In the genomic region with DNA sequence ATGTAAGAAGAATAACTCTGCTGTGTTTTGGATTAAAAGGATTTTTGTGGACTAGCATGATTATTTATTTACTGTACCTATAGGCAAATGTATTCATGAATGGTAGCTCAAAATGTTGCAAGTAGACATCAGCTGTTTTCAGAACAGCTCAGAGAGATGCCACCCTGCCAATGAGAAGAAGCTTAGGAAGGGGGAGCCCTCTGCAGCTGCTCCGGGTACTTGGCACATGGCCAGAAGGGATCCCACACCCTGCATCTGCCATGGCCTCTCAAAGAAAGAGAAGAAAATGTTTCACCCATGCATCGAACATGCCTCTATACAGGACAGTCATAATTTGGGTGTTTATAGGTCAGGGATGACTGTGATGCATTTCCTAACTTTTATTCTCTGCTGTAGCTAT, we compare ENCODE assay signal across 16 cellular contexts. TPM values are rescaled to one million over a fixed set of nuclear protein-coding genes. Genes with fewer than 3 reads are reported as not detected.
DNase-seq lines count a peak whose midpoint lies in the region; ATAC-seq and TF ChIP-seq lines count a peak whose summit lies in the region.
"Had no signal": no experiment of that assay in that cellular context is flagged by ENCODE, and none has a peak within 500 bp of the region (broad histone marks: within the 10 kb centered on the region; RNA-seq: fewer than 3 reads in every experiment).

No MANE protein-coding gene starts in this region.

- H3K9ac ChIP-seq in fibroblast of lung (ENCODE audit: insufficient read depth, low read length), result no peak overlapping the region

- H2AFZ ChIP-seq in fibroblast of lung (ENCODE audit: low read length), result peak overlapping the region; percentile 10

- no peak overlapping the region for H3K27ac ChIP-seq in fibroblast of lung (ENCODE audit: insufficient read depth, low read length)
- H3K27ac ChIP-seq: left lung, SJSA1 had no signal

- H3K79me2 ChIP-seq in fibroblast of lung (ENCODE audit: control insufficient read depth, insufficient read depth, low read length), result no peaks in the 10 kb centered on the region

- H3K27me3 Mint-ChIP-seq in WTC11 (ENCODE audit: low read depth), result peaks cover 3% of the 10 kb centered on the region

- TF ChIP-seq CTCF in fibroblast of lung (conservative IDR thresholded peaks at IDR 0.05 in 1 of 2, IDR thresholded peaks at IDR 0.05 in 1 of 2; ENCODE audit: low read depth in 1 of 2, low read length in 2 of 2) (no peak), WTC11 (IDR thresholded peaks at IDR 0.05) (no peak)

- H4K20me1 ChIP-seq in fibroblast of lung (ENCODE audit: control insufficient read depth, extremely low read depth, insufficient read depth, low read length), result no peaks in the 10 kb centered on the region

- no peak overlapping the region for H3K4me2 ChIP-seq in fibroblast of lung (ENCODE audit: extremely low read depth, insufficient read depth, low read length)

- peaks cover 25% of the 10 kb centered on the region for H3K9me3 Mint-ChIP-seq in WTC11

- H3K36me3 ChIP-seq in fibroblast of lung (ENCODE audit: control insufficient read depth, insufficient read depth, low read length), result no peaks in the 10 kb centered on the region
- H3K36me3 ChIP-seq: left lung, MG63, SJSA1 had no signal

- intact Hi-C loops in left ventricle myocardium superior (cut with micrococcal nuclease), result no loop called here

- POLR2A ChIA-PET in WTC11 (lab: Charles Lee), result interaction anchor here (0.6 kb wide), 1 partner anchor 191 kb away, joined by 5 read pairs; no protein-coding TSS in a partner anchor

- peaks cover 4% of the 10 kb centered on the region for H3K4me1 ChIP-seq in fibroblast of lung (ENCODE audit: control insufficient read depth, extremely low read depth, insufficient read depth, low read length)

- CTCF ChIA-PET in WTC11 (lab: Charles Lee), result interaction anchor here (1.0 kb wide), 1 partner anchor 30 kb away, joined by 4 read pairs; a partner anchor contains a TSS

- H3K4me3 ChIP-seq in fibroblast of lung (replicated peaks in 1 of 4; ENCODE audit: control extremely low read depth in 1 of 4, insufficient read depth in 1 of 4, low read depth in 3 of 4, low read length in 4 of 4), result no peak overlapping the region
- H3K4me3 ChIP-seq: left lung, MG63, SJSA1 had no signal

- H3K27me3 ChIP-seq in fibroblast of lung (ENCODE audit: control insufficient read depth, insufficient read depth, low read length), result no peaks in the 10 kb centered on the region
- H3K27me3 ChIP-seq: left lung, MG63, SJSA1 had no signal

- DNase-seq in NCI-H1105 treated with DMSO at 0.1 percent for 48 hours (lab: John Stamatoyannopoulos, UW) (peak; percentile 16), NCI-H1105 (lab: John Stamatoyannopoulos, UW) (no peak), NCI-H2171 treated with DMSO at 0.1 percent for 48 hours (lab: John Stamatoyannopoulos, UW) (peak; percentile 85), fibroblast of lung (ENCODE audit: low read depth in 2 of 2) (no peak), pons (ENCODE audit: low spot score) (peak; percentile 68), left ventricle myocardium superior (no peak), WTC11 (ENCODE audit: low spot score) (no peak)
- no peak for DNase-seq in stimulated activated CD4-positive, alpha-beta T cell treated with anti-CD3 and anti-CD28 coated beads, Interleukin-4, amount 100 ng/mL, for 24 hours
- DNase-seq: activated CD8-positive, alpha-beta memory T cell treated with anti-CD3 and anti-CD28 coated beads, Interleukin-2, amount 50 U/mL, for 4 hours; activated naive CD4-positive, alpha-beta T cell treated with Interleukin-2 at 50 U/mL for 16 hours; DMS79; left lung; MG63; NCI-H2081 treated with DMSO at 0.1 percent for 48 hours; OCI-M1 had no signal

- no peak overlapping the region for H3K4me3 Mint-ChIP-seq in WTC11

- no peaks in the 10 kb centered on the region for H3K36me3 Mint-ChIP-seq in WTC11

- H3K9me3 ChIP-seq in fibroblast of lung (ENCODE audit: control insufficient read depth, insufficient read depth, low read depth, low read length), result no peaks in the 10 kb centered on the region
- H3K9me3 ChIP-seq: left lung, MG63, SJSA1 had no signal

- no peak overlapping the region for H3K27ac Mint-ChIP-seq in WTC11

- no peak for ATAC-seq in left ventricle myocardium superior
- ATAC-seq in WTC11, result no peak
- ATAC-seq: left lung had no signal

- peaks cover 23% of the 10 kb centered on the region for H3K4me1 Mint-ChIP-seq in WTC11

TF ChIP-seq in WTC11, 78 proteins besides CTCF, POLR2A, EP300 and RAD21:
- TF ChIP-seq, protein P1, sequence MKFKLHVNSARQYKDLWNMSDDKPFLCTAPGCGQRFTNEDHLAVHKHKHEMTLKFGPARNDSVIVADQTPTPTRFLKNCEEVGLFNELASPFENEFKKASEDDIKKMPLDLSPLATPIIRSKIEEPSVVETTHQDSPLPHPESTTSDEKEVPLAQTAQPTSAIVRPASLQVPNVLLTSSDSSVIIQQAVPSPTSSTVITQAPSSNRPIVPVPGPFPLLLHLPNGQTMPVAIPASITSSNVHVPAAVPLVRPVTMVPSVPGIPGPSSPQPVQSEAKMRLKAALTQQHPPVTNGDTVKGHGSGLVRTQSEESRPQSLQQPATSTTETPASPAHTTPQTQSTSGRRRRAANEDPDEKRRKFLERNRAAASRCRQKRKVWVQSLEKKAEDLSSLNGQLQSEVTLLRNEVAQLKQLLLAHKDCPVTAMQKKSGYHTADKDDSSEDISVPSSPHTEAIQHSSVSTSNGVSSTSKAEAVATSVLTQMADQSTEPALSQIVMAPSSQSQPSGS (CRISPR knock-in tag; IDR thresholded peaks at IDR 0.05; ENCODE audit: borderline replicate concordance, low read depth), result no peak

RNA-seq across cellular contexts. Expression of a gene that starts 30.5 kb away (rescaled TPM):
- 54.7 and 61.1 TPM in 2 replicates for total RNA-seq in fibroblast of lung
- polyA plus RNA-seq in fibroblast of lung, result 42.0 and 48.9 TPM in 2 replicates
- 32.3 and 39.9 TPM in 2 replicates for polyA plus RNA-seq in fibroblast of lung (2012)
- 25.1 and 35.2 TPM in 2 replicates for polyA minus RNA-seq in fibroblast of lung (ENCODE audit: low replicate concordance)
- total RNA-seq in left ventricle myocardium superior, result 66.7 TPM
- total RNA-seq in WTC11 (2021), result 0.85 to 1.9 TPM (median 1.7 TPM) in 3 replicates

Comparison
In these comparisons a context has a peak if more than half of its experiments do, and no peak if none do; other contexts are left out.
1. DNase-seq: peak in NCI-H1105 treated with DMSO at 0.1 percent for 48 hours (single experiment), NCI-H2171 treated with DMSO at 0.1 percent for 48 hours (single experiment) and pons (single experiment); none in NCI-H1105 (single experiment), fibroblast of lung (0 of 2), left ventricle myocardium superior (single experiment), stimulated activated CD4-positive, alpha-beta T cell treated with anti-CD3 and anti-CD28 coated beads, Interleukin-4, amount 100 ng/mL, for 24 hours (single experiment) and WTC11 (single experiment).
2. RNA of a gene that starts 30.5 kb away (total RNA-seq): 66.7 TPM in left ventricle myocardium superior (single experiment) and 54.7 to 61.1 TPM in fibroblast of lung; 0.85 to 1.9 TPM in WTC11; every median in the first group is over 10 times any median in the second.